23 cellular contexts compared by ENCODE assay signal in the genomic region with DNA sequence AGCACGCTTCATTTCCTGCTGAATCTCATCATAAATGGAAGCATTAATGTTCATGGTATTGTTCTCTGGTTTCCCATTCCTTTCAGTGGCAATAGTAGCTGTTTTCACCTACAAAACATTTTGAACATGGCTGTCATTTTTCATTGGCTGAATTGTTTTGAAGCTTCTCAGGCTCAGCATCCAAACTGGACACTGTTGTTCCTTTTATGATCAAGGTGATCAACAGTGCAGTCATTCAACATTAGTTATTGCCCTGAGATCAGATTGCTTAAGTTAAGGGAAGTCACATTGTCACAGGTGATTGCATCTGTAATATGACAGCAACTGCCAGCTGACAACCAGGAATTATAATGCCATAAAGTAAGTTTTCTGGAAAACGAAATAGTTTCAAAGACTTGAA. TPM values are rescaled to one million over a fixed set of nuclear protein-coding genes. Genes with fewer than 3 reads are reported as not detected.
DNase-seq lines count a peak whose midpoint lies in the region; ATAC-seq and TF ChIP-seq lines count a peak whose summit lies in the region.
"Had no signal": no experiment of that assay in that cellular context is flagged by ENCODE, and none has a peak within 500 bp of the region (broad histone marks: within the 10 kb centered on the region; RNA-seq: fewer than 3 reads in every experiment).

No MANE protein-coding gene starts in this region.

- no peaks in the 10 kb centered on the region for H3K36me3 ChIP-seq in smooth muscle cell (ENCODE audit: low read depth)
- no peaks in the 10 kb centered on the region for H3K36me3 ChIP-seq in adrenal gland (replicated peaks in 1 of 2)

- DNase-seq in NCI-H2107 treated with DMSO at 0.1 percent for 48 hours (lab: John Stamatoyannopoulos, UW; ENCODE audit: unreplicated experiment) (peak; percentile 52), NCI-H2107 (lab: John Stamatoyannopoulos, UW) (no peak), NCI-H2029 treated with DMSO at 0.1 percent for 48 hours (lab: John Stamatoyannopoulos, UW) (peak; percentile 89), smooth muscle cell (lab: John Stamatoyannopoulos, UW; ENCODE audit: unreplicated experiment) (no peak), adrenal gland (no peak)
- DNase-seq in CD4-positive, alpha-beta T cell: no peak
- no peak for DNase-seq in activated CD8-positive, alpha-beta T cell treated with anti-CD3 and anti-CD28 coated beads, Interleukin-2, amount 10 ng/mL, durations not matched to agents 7 days and 5 days
- DNase-seq: foreskin fibroblast; GM23248; mesendoderm; NCI-H2227 treated with DMSO at 0.1 percent for 48 hours; retina; SIG-M5; stimulated activated CD4-positive, alpha-beta T cell treated with anti-CD3 and anti-CD28 coated beads, Interleukin-12 subunit alpha, Interleukin-12 subunit beta, amount 100 ng/mL, for 4 hours; stimulated activated CD4-positive, alpha-beta T cell treated with anti-CD3 and anti-CD28 coated beads, Interleukin-4, amount 100 ng/mL, for 4 hours; stomach; T-helper 1 cell had no signal

- no peak overlapping the region for H3K9ac ChIP-seq in smooth muscle cell (ENCODE audit: low read depth)
- H3K9ac ChIP-seq: GM23248 had no signal

- no peak overlapping the region for H3K4me2 ChIP-seq in smooth muscle cell
- H3K4me2 ChIP-seq: A549 had no signal

- POLR2A ChIA-PET in CD4-positive, alpha-beta T cell (lab: Charles Lee): no interaction called here
- POLR2A ChIA-PET in activated CD8-positive, alpha-beta T cell treated with anti-CD3 and anti-CD28 coated beads, Interleukin-2, amount 10 ng/mL, durations not matched to agents 7 days and 5 days (lab: Charles Lee): no interaction called here

- ATAC-seq in CD4-positive, alpha-beta T cell (ENCODE audit: poor library complexity): no peak
- no peak for ATAC-seq in activated CD8-positive, alpha-beta T cell treated with anti-CD3 and anti-CD28 coated beads, Interleukin-2, amount 10 ng/mL, durations not matched to agents 7 days and 5 days
- ATAC-seq in HG03460 (IDR thresholded peaks at IDR 0.05; ENCODE audit: unreplicated experiment): no peak
- ATAC-seq: A549, Panc1 had no signal

- H3K36me3 Mint-ChIP-seq in CD4-positive, alpha-beta T cell (ENCODE audit: low read depth): peaks cover 93% of the 10 kb centered on the region
- peaks cover 83% of the 10 kb centered on the region for H3K36me3 Mint-ChIP-seq in activated CD8-positive, alpha-beta T cell treated with anti-CD3 and anti-CD28 coated beads, Interleukin-2, amount 10 ng/mL, durations not matched to agents 7 days and 5 days (ENCODE audit: low read depth)

- H3K9me3 ChIP-seq in CD4-positive, alpha-beta T cell (ENCODE audit: control insufficient read depth, low read length): no peaks in the 10 kb centered on the region
- no peaks in the 10 kb centered on the region for H3K9me3 ChIP-seq in smooth muscle cell (replicated peaks; ENCODE audit: low read depth)
- peaks cover 0 to 5% (median 0%) of the 10 kb centered on the region in 3 donors for H3K9me3 ChIP-seq in adrenal gland (replicated peaks in 1 of 3)
- H3K9me3 ChIP-seq: A549, stomach, tibial nerve had no signal

- no peak for TF ChIP-seq CTCF in CD4-positive, alpha-beta T cell (IDR thresholded peaks at IDR 0.05)
- TF ChIP-seq CTCF in smooth muscle cell (IDR thresholded peaks at IDR 0.05; ENCODE audit: borderline replicate concordance, insufficient read depth, poor library complexity, severe bottlenecking) (no peak), adrenal gland (IDR thresholded peaks at IDR 0.05) (no peak)

- peak overlapping the region; percentile 4 for H3K4me3 Mint-ChIP-seq in CD4-positive, alpha-beta T cell
- no peak overlapping the region for H3K4me3 Mint-ChIP-seq in activated CD8-positive, alpha-beta T cell treated with anti-CD3 and anti-CD28 coated beads, Interleukin-2, amount 10 ng/mL, durations not matched to agents 7 days and 5 days
- H3K4me3 Mint-ChIP-seq: B cell, brain had no signal

- H3K4me3 ChIP-seq in smooth muscle cell (no peak overlapping the region), adrenal gland (no peak overlapping the region)
- H3K4me3 ChIP-seq: A549, GM23248, stomach, tibial nerve had no signal

- no peak overlapping the region for H3K27ac ChIP-seq in CD4-positive, alpha-beta T cell (ENCODE audit: low read depth, low read length)
- H3K27ac ChIP-seq in smooth muscle cell (ENCODE audit: low read depth) (no peak overlapping the region), adrenal gland (no peak overlapping the region)
- H3K27ac ChIP-seq: A549, GM23248, stomach, tibial nerve had no signal

- H3K4me1 Mint-ChIP-seq in CD4-positive, alpha-beta T cell (ENCODE audit: low read depth): peaks cover 94% of the 10 kb centered on the region
- H3K4me1 Mint-ChIP-seq in activated CD8-positive, alpha-beta T cell treated with anti-CD3 and anti-CD28 coated beads, Interleukin-2, amount 10 ng/mL, durations not matched to agents 7 days and 5 days (ENCODE audit: low read depth): peaks cover 76% of the 10 kb centered on the region

- H3K27ac Mint-ChIP-seq in CD4-positive, alpha-beta T cell: peak overlapping the region; percentile 74
- peak overlapping the region; percentile 8 for H3K27ac Mint-ChIP-seq in activated CD8-positive, alpha-beta T cell treated with anti-CD3 and anti-CD28 coated beads, Interleukin-2, amount 10 ng/mL, durations not matched to agents 7 days and 5 days
- H3K27ac Mint-ChIP-seq: B cell, brain had no signal

- intact Hi-C loops in CD4-positive, alpha-beta T cell (cut with DNase I, micrococcal nuclease): no loop called here
- intact Hi-C loops in adrenal gland (cut with DNase I): no loop called here

- H3K79me2 ChIP-seq in smooth muscle cell (ENCODE audit: low read depth): no peaks in the 10 kb centered on the region

- H3K4me1 ChIP-seq in smooth muscle cell (ENCODE audit: low read depth) (no peaks in the 10 kb centered on the region), adrenal gland (replicated peaks in 1 of 2) (no peaks in the 10 kb centered on the region)
- H3K4me1 ChIP-seq: A549, tibial nerve had no signal

- no peaks in the 10 kb centered on the region for H3K27me3 Mint-ChIP-seq in CD4-positive, alpha-beta T cell
- H3K27me3 Mint-ChIP-seq in activated CD8-positive, alpha-beta T cell treated with anti-CD3 and anti-CD28 coated beads, Interleukin-2, amount 10 ng/mL, durations not matched to agents 7 days and 5 days (ENCODE audit: low read depth): no peaks in the 10 kb centered on the region
- H3K27me3 Mint-ChIP-seq: B cell, brain had no signal

- CTCF ChIA-PET in CD4-positive, alpha-beta T cell (lab: Charles Lee): no interaction called here
- CTCF ChIA-PET in activated CD8-positive, alpha-beta T cell treated with anti-CD3 and anti-CD28 coated beads, Interleukin-2, amount 10 ng/mL, durations not matched to agents 7 days and 5 days (lab: Charles Lee): interaction anchor here (1.2 to 2.9 kb wide), 3 partner anchors 9 to 29 kb away, joined by 4 to 14 read pairs (median 7); no protein-coding TSS in a partner anchor

- no peaks in the 10 kb centered on the region for H3K27me3 ChIP-seq in CD4-positive, alpha-beta T cell (ENCODE audit: control insufficient read depth, insufficient read depth, low read length)
- no peaks in the 10 kb centered on the region for H3K27me3 ChIP-seq in smooth muscle cell (ENCODE audit: low read depth)
- H3K27me3 ChIP-seq in adrenal gland: no peaks in the 10 kb centered on the region
- H3K27me3 ChIP-seq: stomach, tibial nerve had no signal

- H3F3A ChIP-seq in smooth muscle cell (ENCODE audit: low read depth): no peaks in the 10 kb centered on the region

- no peak for TF ChIP-seq POLR2A in adrenal gland (IDR thresholded peaks at IDR 0.05)

- no peak overlapping the region for H2AFZ ChIP-seq in smooth muscle cell (ENCODE audit: low read depth)
- H2AFZ ChIP-seq: GM23248 had no signal

- no peaks in the 10 kb centered on the region for H4K20me1 ChIP-seq in smooth muscle cell (ENCODE audit: low read depth)

- 81% methylated on average over 2 of the region's 2 CpGs for WGBS in smooth muscle cell (ENCODE audit: low lambda C conversion rate)
- 82 to 93% (median 85%) methylated on average over 2 of the region's 2 CpGs for WGBS in adrenal gland, 4 donors

- no peaks in the 10 kb centered on the region for H3K9me3 Mint-ChIP-seq in CD4-positive, alpha-beta T cell
- no peaks in the 10 kb centered on the region for H3K9me3 Mint-ChIP-seq in activated CD8-positive, alpha-beta T cell treated with anti-CD3 and anti-CD28 coated beads, Interleukin-2, amount 10 ng/mL, durations not matched to agents 7 days and 5 days (ENCODE audit: insufficient read depth)
- H3K9me3 Mint-ChIP-seq: brain had no signal

RNA-seq across cellular contexts. Expression of gene SATB1, which starts 46.9 kb away (rescaled TPM):
- total RNA-seq in CD4-positive, alpha-beta T cell: 100 to 1,000 TPM; 390 to 393 TPM
- total RNA-seq in activated CD8-positive, alpha-beta T cell treated with anti-CD3 and anti-CD28 coated beads, Interleukin-2, amount 10 ng/mL, durations not matched to agents 7 days and 5 days: 100 to 1,000 TPM; 268 to 273 TPM
- total RNA-seq in smooth muscle cell: 9.3 and 17.8 TPM in 2 replicates
- 2.9 and 4.1 TPM in 2 replicates for polyA plus RNA-seq in smooth muscle cell
- 10 to 100 TPM in 7 of 8 donors, 1 to 10 TPM in 1; 9.8 to 31.5 (median 19.5) TPM for total RNA-seq in adrenal gland
- 10 to 100 TPM in 2 of 3 donors, 1 to 10 TPM in 1; 9.1 to 12.3 (median 12.3) TPM for polyA plus RNA-seq in adrenal gland

Comparison
In these comparisons a context has a peak if more than half of its experiments do, and no peak if none do; other contexts are left out.
1. DNase-seq: peak in NCI-H2107 treated with DMSO at 0.1 percent for 48 hours (single experiment) and NCI-H2029 treated with DMSO at 0.1 percent for 48 hours (single experiment); none in NCI-H2107 (single experiment), CD4-positive, alpha-beta T cell (0 of 10), activated CD8-positive, alpha-beta T cell treated with anti-CD3 and anti-CD28 coated beads, Interleukin-2, amount 10 ng/mL, durations not matched to agents 7 days and 5 days (single experiment), smooth muscle cell (single experiment) and adrenal gland (0 of 7).
2. RNA of gene SATB1, which starts 46.9 kb away (total RNA-seq): 390 to 393 TPM in CD4-positive, alpha-beta T cell and 268 to 273 TPM in activated CD8-positive, alpha-beta T cell treated with anti-CD3 and anti-CD28 coated beads, Interleukin-2, amount 10 ng/mL, durations not matched to agents 7 days and 5 days; 9.8 to 31.5 TPM in adrenal gland and 9.3 to 17.8 TPM in smooth muscle cell; every median in the first group is over 4 times any median in the second.